19 cellular contexts compared by ENCODE assay signal in genomic region chr2:85655961-85656403, GRCh38. TPM values are rescaled to one million over a fixed set of nuclear protein-coding genes. Genes with fewer than 3 reads are reported as not detected.
DNase-seq lines count a peak whose midpoint lies in the region; ATAC-seq, FAIRE-seq and TF ChIP-seq lines count a peak whose summit lies in the region.
"Had no signal": no experiment of that assay in that cellular context is flagged by ENCODE, and none has a peak within 500 bp of the region (broad histone marks: within the 10 kb centered on the region; RNA-seq: fewer than 3 reads in every experiment).

No MANE protein-coding gene starts in this region.

- H3K27me3 ChIP-seq in GM23248 (replicated peaks; ENCODE audit: insufficient read depth), result no peaks in the 10 kb centered on the region
- H3K27me3 ChIP-seq: heart right ventricle, ovary, tibial artery had no signal

- TF ChIP-seq CTCF in A549 (IDR thresholded peaks at IDR 0.05), result no peak

- 51% methylated on average over 7 of the region's 7 CpGs for WGBS in A549 (ENCODE audit: missing lambda C conversion rate)
- 6 to 8% methylated on average over 7 of the region's 7 CpGs for WGBS in GM23248 (ENCODE audit: low coverage in 1 of 2, low lambda C conversion rate in 2 of 2, missing lambda C conversion rate in 2 of 2), 2 experiments

- H3K4me1 ChIP-seq in A549, result peaks cover 59% of the 10 kb centered on the region
- H3K4me1 ChIP-seq in GM23248 (ENCODE audit: insufficient read depth), result peaks cover 46% of the 10 kb centered on the region
- H3K4me1 ChIP-seq: tibial artery had no signal

- H3K36me3 ChIP-seq in GM23248 (ENCODE audit: low read depth), result no peaks in the 10 kb centered on the region
- H3K36me3 ChIP-seq: ovary had no signal

- H3K9ac ChIP-seq in GM23248, result peak overlapping the region; percentile 65

- no peak overlapping the region for H3K4me3 Mint-ChIP-seq in T-helper 17 cell
- H3K4me3 Mint-ChIP-seq: activated CD4-positive, alpha-beta memory T cell treated with anti-CD3 and anti-CD28 coated beads for 36 hours had no signal

- H3K79me2 ChIP-seq in GM23248 (ENCODE audit: insufficient read depth), result no peaks in the 10 kb centered on the region

- H3K36me3 Mint-ChIP-seq in T-helper 17 cell (ENCODE audit: low read depth), result peaks cover 9% of the 10 kb centered on the region

- POLR2A ChIA-PET in A549 (lab: Yijun Ruan, JAX), result no interaction called here

- H3K27ac ChIP-seq in A549 (peak overlapping the region; percentile 36 to 76), GM23248 (peak overlapping the region; percentile 94)
- H3K27ac ChIP-seq: heart right ventricle, ovary, tibial artery had no signal

- CTCF ChIA-PET in A549 (lab: Yijun Ruan, JAX), result interaction anchor here (0.6 to 10.5 kb wide), 5 partner anchors 18 to 831 kb away, joined by 3 to 73 read pairs (median 7); no protein-coding TSS in a partner anchor

- H4K20me1 ChIP-seq in GM23248 (ENCODE audit: insufficient read depth), result no peaks in the 10 kb centered on the region

- H3K4me3 ChIP-seq in A549 (no peak overlapping the region), GM23248 (peak overlapping the region; percentile 9; the same call in 1 of the 2 replicates)
- H3K4me3 ChIP-seq: heart right ventricle, ovary, tibial artery had no signal

- H3K4me2 ChIP-seq in A549, result peak overlapping the region; percentile 57
- H3K4me2 ChIP-seq in GM23248 (ENCODE audit: unreplicated experiment), result peak overlapping the region; percentile 25

- H2AFZ ChIP-seq in GM23248, result no peak overlapping the region

- H3K9me3 ChIP-seq in A549, result no peaks in the 10 kb centered on the region
- H3K9me3 ChIP-seq in GM23248 (ENCODE audit: low read depth), result no peaks in the 10 kb centered on the region
- H3K9me3 ChIP-seq in T-helper 17 cell (ENCODE audit: control insufficient read depth, low read length, poor library complexity, severe bottlenecking), result no peaks in the 10 kb centered on the region
- H3K9me3 ChIP-seq: heart right ventricle, ovary, tibial artery had no signal

- no peak for TF ChIP-seq EP300 in A549 (IDR thresholded peaks at IDR 0.05)

- no peak for TF ChIP-seq POLR2A in A549 (IDR thresholded peaks at IDR 0.05; ENCODE audit: low read length)

- no peaks in the 10 kb centered on the region for H3K9me2 ChIP-seq in GM23248 (ENCODE audit: insufficient read depth)

- ATAC-seq in A549 (peak; percentile 74 to 76), T-helper 17 cell (no peak), HG02610 (IDR thresholded peaks at IDR 0.05; ENCODE audit: unreplicated experiment) (no peak)
- ATAC-seq: heart right ventricle had no signal

- peak overlapping the region; percentile 67 for H3K27ac Mint-ChIP-seq in T-helper 17 cell
- H3K27ac Mint-ChIP-seq: activated CD4-positive, alpha-beta memory T cell treated with anti-CD3 and anti-CD28 coated beads for 36 hours had no signal

- no peaks in the 10 kb centered on the region for H3K27me3 Mint-ChIP-seq in T-helper 17 cell
- H3K27me3 Mint-ChIP-seq: activated CD4-positive, alpha-beta memory T cell treated with anti-CD3 and anti-CD28 coated beads for 36 hours had no signal

- peak; percentile 33 to 73 for DNase-seq in A549 (ENCODE audit: low read depth in 1 of 2, low spot score in 1 of 2)
- DNase-seq in GM23248, result peak; percentile 93
- DNase-seq in T-helper 17 cell, result no peak
- peak; percentile 76 for DNase-seq in hepatic stellate cell (ENCODE audit: low spot score)
- no peak for DNase-seq in SW 1271 (lab: John Stamatoyannopoulos, UW)
- DNase-seq in mesenteric fat pad (ENCODE audit: low spot score), result no peak
- no peak for DNase-seq in NCI-H748 treated with DMSO at 0.1 percent for 48 hours (lab: John Stamatoyannopoulos, UW)
- DNase-seq: activated CD4-positive, alpha-beta memory T cell treated with anti-CD3 and anti-CD28 coated beads for 36 hours; heart right ventricle; NCI-H1694 treated with DMSO at 0.1 percent for 48 hours; ovary; stimulated activated CD4-positive, alpha-beta T cell treated with anti-CD3 and anti-CD28 coated beads, Interleukin-4, amount 100 ng/mL, for 4 hours; tibial artery had no signal

- TF ChIP-seq RAD21 in A549 (conservative IDR thresholded peaks at IDR 0.05 in 1 of 2, IDR thresholded peaks at IDR 0.05 in 1 of 2), result no peak

- H3F3A ChIP-seq in GM23248 (ENCODE audit: insufficient read depth), result peaks cover 66% of the 10 kb centered on the region

- H3K4me1 Mint-ChIP-seq in T-helper 17 cell, result peaks cover 2% of the 10 kb centered on the region

- in situ Hi-C loops in GM23248 (cut with MboI), result no loop called here

- FAIRE-seq in A549 (lab: Jason Lieb, UNC), result no peak
- FAIRE-seq: A204.1, G401.6, TTC549 had no signal

TF ChIP-seq in A549, 52 proteins besides CTCF, POLR2A, EP300 and RAD21:
- peak; percentile 9 for TF ChIP-seq MAFK (IDR thresholded peaks at IDR 0.05; ENCODE audit: partially characterized antibody)
- TF ChIP-seq EHF (CRISPR knock-in tag; IDR thresholded peaks at IDR 0.05), result no peak

RNA-seq across cellular contexts. Expression of gene SFTPB, which starts 12.0 kb away (rescaled TPM):
- polyA plus RNA-seq in A549 (2011; rRNA removed) (not detected in 2 replicates), A549 (2017; fragmentation: RNase III; extraction: RNeasy Plus Mini Kit Qiagen cat#74134 plus additional on column Dnase treatment) (0.08 TPM in 1 of 3 replicates, not detected in the others), GM23248 (2016; fragmentation: Nextera tagmentation; extraction: Ambion mirVana) (not detected in 2 replicates)
- 0.01 TPM in 1 of 2 replicates, not detected in the other for polyA plus RNA-seq in A549 (2012; cell fraction: cytosol; rRNA removed)
- not detected in 2 replicates for polyA plus RNA-seq in A549 (2012; cell fraction: nucleus; rRNA removed)
- not detected in 2 replicates for polyA minus RNA-seq in A549 (2011; rRNA and poly(A)+ RNA removed)
- not detected in 2 replicates for total RNA-seq in GM23248 (2014; rRNA removed; shearing (Covaris generic))
- total RNA-seq in T-helper 17 cell (not detected), mesenteric fat pad (not detected)
- total RNA-seq: activated CD4-positive, alpha-beta memory T cell treated with anti-CD3 and anti-CD28 coated beads for 36 hours; kidney epithelial cell; SK-MEL-5 had no signal

RNA-seq across cellular contexts. Expression of gene GNLY, which starts 38.2 kb away (rescaled TPM):
- polyA plus RNA-seq in A549 (2011; rRNA removed) (not detected in 2 replicates), A549 (2017; fragmentation: RNase III; extraction: RNeasy Plus Mini Kit Qiagen cat#74134 plus additional on column Dnase treatment) (not detected in 3 replicates), GM23248 (2016; fragmentation: Nextera tagmentation; extraction: Ambion mirVana) (not detected in 2 replicates)
- polyA plus RNA-seq in A549 (2012; cell fraction: cytosol; rRNA removed), result not detected in 2 replicates
- 0.12 and 0.15 TPM in 2 replicates for polyA plus RNA-seq in A549 (2012; cell fraction: nucleus; rRNA removed)
- polyA minus RNA-seq in A549 (2011; rRNA and poly(A)+ RNA removed), result not detected in 2 replicates
- total RNA-seq in GM23248 (2014; rRNA removed; shearing (Covaris generic)), result not detected in 2 replicates
- total RNA-seq in T-helper 17 cell (10 to 100 TPM in 1 of 2 donors, 1 to 10 TPM in 1; 9.9 to 14.8 TPM), mesenteric fat pad (3.7 TPM)
- total RNA-seq: kidney epithelial cell, SK-MEL-5 had no signal

RNA-seq across cellular contexts. Expression of gene USP39, which starts 40.0 kb away (rescaled TPM):
- polyA plus RNA-seq in A549 (2011; rRNA removed), result 90.4 and 103 TPM in 2 replicates
- polyA plus RNA-seq in A549 (2012; cell fraction: cytosol; rRNA removed), result 79.0 and 87.3 TPM in 2 replicates
- 107 and 135 TPM in 2 replicates for polyA plus RNA-seq in A549 (2012; cell fraction: nucleus; rRNA removed)
- 78.7 to 91.0 TPM (median 82.8 TPM) in 3 replicates for polyA plus RNA-seq in A549 (2017; fragmentation: RNase III; extraction: RNeasy Plus Mini Kit Qiagen cat#74134 plus additional on column Dnase treatment)
- 82.5 and 94.8 TPM in 2 replicates for polyA minus RNA-seq in A549 (2011; rRNA and poly(A)+ RNA removed)
- 41.4 and 44.5 TPM in 2 replicates for total RNA-seq in GM23248 (2014; rRNA removed; shearing (Covaris generic))
- polyA plus RNA-seq in GM23248 (2016; fragmentation: Nextera tagmentation; extraction: Ambion mirVana), result 43.3 and 43.7 TPM in 2 replicates
- total RNA-seq in T-helper 17 cell, result 10 to 100 TPM; 46.4 to 54.8 TPM
- total RNA-seq in mesenteric fat pad, result 37.1 TPM

RNA-seq across cellular contexts. Expression of gene C2orf68, which starts 44.1 kb away (rescaled TPM):
- 48.3 and 57.4 TPM in 2 replicates for polyA plus RNA-seq in A549 (2011; rRNA removed)
- 21.9 and 26.3 TPM in 2 replicates for polyA plus RNA-seq in A549 (2012; cell fraction: cytosol; rRNA removed)
- 22.0 and 27.8 TPM in 2 replicates for polyA plus RNA-seq in A549 (2012; cell fraction: nucleus; rRNA removed)
- 22.8 to 26.1 TPM (median 25.9 TPM) in 3 replicates for polyA plus RNA-seq in A549 (2017; fragmentation: RNase III; extraction: RNeasy Plus Mini Kit Qiagen cat#74134 plus additional on column Dnase treatment)
- 71.1 and 77.7 TPM in 2 replicates for polyA minus RNA-seq in A549 (2011; rRNA and poly(A)+ RNA removed)
- 9.8 and 19.5 TPM in 2 replicates for total RNA-seq in GM23248 (2014; rRNA removed; shearing (Covaris generic))
- polyA plus RNA-seq in GM23248 (2016; fragmentation: Nextera tagmentation; extraction: Ambion mirVana), result 30.4 and 31.3 TPM in 2 replicates
- 10 to 100 TPM; 31.2 to 37.3 TPM for total RNA-seq in T-helper 17 cell
- 26.3 TPM for total RNA-seq in mesenteric fat pad

RNA-seq across cellular contexts. Expression of gene TMEM150A, which starts 53.5 kb away (rescaled TPM):
- polyA plus RNA-seq in A549 (2011; rRNA removed) (8.5 and 14.0 TPM in 2 replicates), A549 (2017; fragmentation: RNase III; extraction: RNeasy Plus Mini Kit Qiagen cat#74134 plus additional on column Dnase treatment) (8.0 to 10.9 TPM (median 10.6 TPM) in 3 replicates), GM23248 (2016; fragmentation: Nextera tagmentation; extraction: Ambion mirVana) (35.7 and 36.0 TPM in 2 replicates)
- polyA plus RNA-seq in A549 (2012; cell fraction: cytosol; rRNA removed), result 9.4 and 12.9 TPM in 2 replicates
- 34.4 and 36.3 TPM in 2 replicates for polyA plus RNA-seq in A549 (2012; cell fraction: nucleus; rRNA removed)
- polyA minus RNA-seq in A549 (2011; rRNA and poly(A)+ RNA removed), result 7.4 and 11.9 TPM in 2 replicates
- 13.5 and 20.9 TPM in 2 replicates for total RNA-seq in GM23248 (2014; rRNA removed; shearing (Covaris generic))
- total RNA-seq in T-helper 17 cell (1 to 10 TPM; 6.4 to 7.7 TPM), mesenteric fat pad (27.7 TPM)

Comparison
In these comparisons a context has a peak if more than half of its experiments do, and no peak if none do; other contexts are left out.
1. ATAC-seq: peak in A549 (2 of 2); none in T-helper 17 cell (single experiment) and HG02610 (single experiment).
2. DNase-seq: peak in A549 (2 of 2), GM23248 (single experiment) and hepatic stellate cell (single experiment); none in T-helper 17 cell (0 of 3), SW 1271 (0 of 2), mesenteric fat pad (single experiment) and NCI-H748 treated with DMSO at 0.1 percent for 48 hours (single experiment).